In the genomic region with DNA sequence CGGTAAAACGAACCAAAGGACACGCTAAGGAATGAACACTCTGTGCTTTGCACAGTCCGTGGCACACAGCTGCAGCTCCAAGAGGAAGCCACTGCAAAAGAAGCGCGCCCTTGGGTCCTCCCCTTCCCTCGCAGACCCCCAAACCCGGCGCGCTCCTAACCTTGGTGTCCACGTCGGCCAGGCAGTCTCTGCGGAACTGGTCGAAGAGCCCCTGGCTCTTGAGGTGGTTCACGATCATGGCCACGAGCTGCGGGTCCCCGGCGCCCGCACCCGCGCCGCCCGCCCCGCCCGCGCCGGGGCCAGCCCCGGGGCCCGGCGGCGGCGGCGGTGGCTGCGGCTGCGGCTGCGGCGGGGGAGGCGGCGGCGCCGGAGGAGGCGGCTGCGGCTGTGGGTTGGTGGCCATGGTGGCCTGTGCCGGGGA, we compare ENCODE assay signal across 8 cellular contexts. TPM values are rescaled to one million over a fixed set of nuclear protein-coding genes. Genes with fewer than 3 reads are reported as not detected.
DNase-seq lines count a peak whose midpoint lies in the region; ATAC-seq and TF ChIP-seq lines count a peak whose summit lies in the region.

No MANE protein-coding gene starts in this region.

- H4K20me1 ChIP-seq in fibroblast of lung (ENCODE audit: control insufficient read depth, extremely low read depth, insufficient read depth, low read length) = no peaks in the 10 kb centered on the region

- H3K27me3 Mint-ChIP-seq in osteocyte (ENCODE audit: unreplicated experiment) = peaks cover 2% of the 10 kb centered on the region

- H3K9me3 Mint-ChIP-seq in osteocyte (ENCODE audit: unreplicated experiment) = no peaks in the 10 kb centered on the region

- TF ChIP-seq CTCF in WERI-Rb-1 (IDR thresholded peaks at IDR 0.05; ENCODE audit: low read depth, low read length) = no peak
- no peak for TF ChIP-seq CTCF in fibroblast of lung (conservative IDR thresholded peaks at IDR 0.05 in 1 of 2, IDR thresholded peaks at IDR 0.05 in 1 of 2; ENCODE audit: low read depth in 1 of 2, low read length in 2 of 2)
- TF ChIP-seq CTCF in osteocyte (IDR thresholded peaks at IDR 0.05) = no peak

- H3K27ac ChIP-seq in WERI-Rb-1 = peak overlapping the region; percentile 87
- H3K27ac ChIP-seq in fibroblast of lung (ENCODE audit: insufficient read depth, low read length) = peak overlapping the region; percentile 91

- ATAC-seq in GM19035 (IDR thresholded peaks at IDR 0.05; ENCODE audit: unreplicated experiment) (peak; percentile 34), HG03354 (IDR thresholded peaks at IDR 0.05; ENCODE audit: poor library complexity, severe bottlenecking, unreplicated experiment) (peak; percentile 63)

- no peaks in the 10 kb centered on the region; the same call in 1 of the 2 replicates for H3K36me3 ChIP-seq in WERI-Rb-1
- H3K36me3 ChIP-seq in fibroblast of lung (ENCODE audit: control insufficient read depth, insufficient read depth, low read length) = no peaks in the 10 kb centered on the region

- peaks cover 2% of the 10 kb centered on the region for H3K4me1 ChIP-seq in fibroblast of lung (ENCODE audit: control insufficient read depth, extremely low read depth, insufficient read depth, low read length)

- H3K9ac ChIP-seq in fibroblast of lung (ENCODE audit: insufficient read depth, low read length) = peak overlapping the region; percentile 94

- H3K4me2 ChIP-seq in fibroblast of lung (ENCODE audit: extremely low read depth, insufficient read depth, low read length) = peak overlapping the region; percentile 95

- H3K36me3 Mint-ChIP-seq in osteocyte (ENCODE audit: unreplicated experiment) = no peaks in the 10 kb centered on the region

- DNase-seq in Ammon's horn (ENCODE audit: low spot score) (peak; percentile 11), WERI-Rb-1 (peak; percentile 32), fibroblast of lung (ENCODE audit: low read depth in 2 of 2) (peak; percentile 11 to 19), osteocyte (ENCODE audit: extremely low spot score, unreplicated experiment) (no peak), NCI-H510A treated with DMSO at 0.1 percent for 48 hours (lab: John Stamatoyannopoulos, UW) (no peak), DMS53 treated with DMSO at 0.1 percent for 48 hours (lab: John Stamatoyannopoulos, UW; ENCODE audit: unreplicated experiment) (no peak)

- H3K79me2 ChIP-seq in fibroblast of lung (ENCODE audit: control insufficient read depth, insufficient read depth, low read length) = peaks cover 44% of the 10 kb centered on the region

- H3K4me3 ChIP-seq in WERI-Rb-1 (ENCODE audit: low read depth, low read length) = peak overlapping the region; percentile 91
- H3K4me3 ChIP-seq in fibroblast of lung (replicated peaks in 1 of 4; ENCODE audit: control extremely low read depth in 1 of 4, insufficient read depth in 1 of 4, low read depth in 3 of 4, low read length in 4 of 4) = peak overlapping the region; percentile 83 to 100 (median 94)

- H3K9me3 ChIP-seq in WERI-Rb-1 (ENCODE audit: severe bottlenecking) (no peaks in the 10 kb centered on the region), fibroblast of lung (ENCODE audit: control insufficient read depth, insufficient read depth, low read depth, low read length) (no peaks in the 10 kb centered on the region)

- H3K4me1 Mint-ChIP-seq in osteocyte (ENCODE audit: unreplicated experiment) = peaks cover 24% of the 10 kb centered on the region

- peak overlapping the region; percentile 93 for H2AFZ ChIP-seq in fibroblast of lung (ENCODE audit: low read length)

- H3K27me3 ChIP-seq in WERI-Rb-1 (ENCODE audit: insufficient read depth, low read depth, severe bottlenecking) = no peaks in the 10 kb centered on the region
- H3K27me3 ChIP-seq in fibroblast of lung (ENCODE audit: control insufficient read depth, insufficient read depth, low read length) = no peaks in the 10 kb centered on the region

- H3K4me3 Mint-ChIP-seq in osteocyte (ENCODE audit: unreplicated experiment) = peak overlapping the region; percentile 97

- peak overlapping the region; percentile 97 for H3K27ac Mint-ChIP-seq in osteocyte (ENCODE audit: unreplicated experiment)

RNA-seq across cellular contexts. Expression of a gene that starts 0.3 kb away (rescaled TPM):
- total RNA-seq in fibroblast of lung = 26.5 and 34.3 TPM in 2 replicates
- 18.2 and 20.1 TPM in 2 replicates for polyA plus RNA-seq in fibroblast of lung
- 14.0 and 18.3 TPM in 2 replicates for polyA plus RNA-seq in fibroblast of lung (2012)
- 6.3 and 9.6 TPM in 2 replicates for polyA minus RNA-seq in fibroblast of lung (ENCODE audit: low replicate concordance)
- total RNA-seq in osteocyte = 41.6 and 43.4 TPM in 2 replicates

Comparison
In these comparisons a context has a peak if more than half of its experiments do, and no peak if none do; other contexts are left out.
1. DNase-seq: peak in Ammon's horn (single experiment), WERI-Rb-1 (single experiment) and fibroblast of lung (2 of 2); none in osteocyte (single experiment), NCI-H510A treated with DMSO at 0.1 percent for 48 hours (single experiment) and DMS53 treated with DMSO at 0.1 percent for 48 hours (single experiment).